ENCODE assay signal across 8 cellular contexts in genomic region chr5:66171349-66172344, GRCh38. TPM values are rescaled to one million over a fixed set of nuclear protein-coding genes. Genes with fewer than 3 reads are reported as not detected.
DNase-seq lines count a peak whose midpoint lies in the region; ATAC-seq, FAIRE-seq and TF ChIP-seq lines count a peak whose summit lies in the region.

No MANE protein-coding gene starts in this region.

- peaks cover 16 to 36% of the 10 kb centered on the region in 2 donors for H3K36me3 Mint-ChIP-seq in activated naive CD4-positive, alpha-beta T cell treated with anti-CD3 and anti-CD28 coated beads, Interleukin-2, amount 50 U/mL, for 72 hours

- TF ChIP-seq CTCF in A549 (IDR thresholded peaks at IDR 0.05) (peak; percentile 79), GM12864 (IDR thresholded peaks at IDR 0.05; ENCODE audit: low read depth, low read length, missing control alignments) (peak; percentile 26), heart right ventricle (IDR thresholded peaks at IDR 0.05) (peak; percentile 15 to 69 (median 60)), spleen (IDR thresholded peaks at IDR 0.05 in 8 of 11, conservative IDR thresholded peaks at IDR 0.05 in 3 of 11) (peak in 10 of 11 experiments; percentile 29 to 67 (median 55))

- CTCF ChIA-PET in A549 (lab: Yijun Ruan, JAX), result interaction anchor here (0.6 to 2.3 kb wide), 10 partner anchors 9 to 1163 kb away, joined by 3 to 9 read pairs (median 3); no protein-coding TSS in a partner anchor

- POLR2A ChIA-PET in A549 (lab: Yijun Ruan, JAX), result interaction anchor here (0.8 kb wide), 1 partner anchor 14 kb away, joined by 3 read pairs; no protein-coding TSS in a partner anchor

- H3K36me3 ChIP-seq in heart right ventricle, result peaks cover 0 to 97% (median 34%) of the 10 kb centered on the region in 9 donors
- peaks cover 4 to 99% (median 34%) of the 10 kb centered on the region in 6 donors for H3K36me3 ChIP-seq in spleen

- H3K27ac ChIP-seq in A549 (no peak overlapping the region), heart right ventricle (no peak overlapping the region), spleen (no peak overlapping the region)

- no peak for FAIRE-seq in A549 (lab: Jason Lieb, UNC)

- DNase-seq in A549 (ENCODE audit: low read depth in 1 of 2, low spot score in 1 of 2) (peak; percentile 36 to 50), GM12864 (ENCODE audit: low read depth) (peak; percentile 18), OCI-M1 (lab: John Stamatoyannopoulos, UW) (peak; percentile 67), heart right ventricle (peak in 1 of 2 donors; percentile 22), spleen (no peak), 8988T (no peak)
- peak in 1 of 2 donors; percentile 35 for DNase-seq in activated naive CD4-positive, alpha-beta T cell treated with anti-CD3 and anti-CD28 coated beads, Interleukin-2, amount 50 U/mL, for 72 hours (ENCODE audit: low spot score in 2 of 2)

- H3K9me3 ChIP-seq in A549 (no peaks in the 10 kb centered on the region), heart right ventricle (no peaks in the 10 kb centered on the region), spleen (no peaks in the 10 kb centered on the region)

- ATAC-seq in A549, result peak in 1 of 2 experiments; percentile 73; a peak in 3 of 6 replicates
- ATAC-seq in HG02970 (IDR thresholded peaks at IDR 0.05; ENCODE audit: low FRiP score, unreplicated experiment), result peak; percentile 74
- ATAC-seq in activated naive CD4-positive, alpha-beta T cell treated with anti-CD3 and anti-CD28 coated beads, Interleukin-2, amount 50 U/mL, for 72 hours, result peak; percentile 34 to 63
- peak in 1 of 8 donors; percentile 53 for ATAC-seq in heart right ventricle

- intact Hi-C loops in heart right ventricle (cut with DNase I) (loop anchor here in 4 of 10 donors (5.0 to 10.0 kb wide), 5 partner anchors 127 to 1033 kb away; no protein-coding TSS in a partner anchor), spleen (cut with DNase I; ENCODE audit: low total_unique reads) (no loop called here)

- H3K4me2 ChIP-seq in A549, result no peak overlapping the region

- no peaks in the 10 kb centered on the region for H3K9me3 Mint-ChIP-seq in activated naive CD4-positive, alpha-beta T cell treated with anti-CD3 and anti-CD28 coated beads, Interleukin-2, amount 50 U/mL, for 72 hours

- 50% methylated on average over 6 of the region's 6 CpGs for WGBS in A549 (ENCODE audit: missing lambda C conversion rate)
- WGBS in heart right ventricle, 2 donors, result 54 to 59% methylated on average over 6 of the region's 6 CpGs
- 61 to 64% (median 62%) methylated on average over 6 of the region's 6 CpGs for WGBS in spleen, 5 donors

- H3K4me3 ChIP-seq in A549, result no peak overlapping the region
- no peak overlapping the region for H3K4me3 ChIP-seq in GM12864 (ENCODE audit: low read depth, low read length)
- H3K4me3 ChIP-seq in heart right ventricle, result no peak overlapping the region
- no peak overlapping the region for H3K4me3 ChIP-seq in spleen

- H3K4me1 ChIP-seq in A549 (peaks cover 3% of the 10 kb centered on the region; the same call in 1 of the 3 replicates), heart right ventricle (peaks cover 0 to 13% (median 0%) of the 10 kb centered on the region in 9 donors), spleen (peaks cover 0 to 27% (median 6%) of the 10 kb centered on the region in 6 donors)

- H3K27me3 ChIP-seq in heart right ventricle (no peaks in the 10 kb centered on the region), spleen (replicated peaks in 1 of 7) (no peaks in the 10 kb centered on the region)

- TF ChIP-seq EP300 in A549 (IDR thresholded peaks at IDR 0.05), result no peak

- TF ChIP-seq POLR2A in A549 (IDR thresholded peaks at IDR 0.05; ENCODE audit: low read length) (no peak), spleen (IDR thresholded peaks at IDR 0.05) (no peak)

- peak; percentile 45 to 54; a peak in 4 of 5 replicates for TF ChIP-seq RAD21 in A549 (conservative IDR thresholded peaks at IDR 0.05 in 1 of 2, IDR thresholded peaks at IDR 0.05 in 1 of 2)

- H3K27ac Mint-ChIP-seq in activated naive CD4-positive, alpha-beta T cell treated with anti-CD3 and anti-CD28 coated beads, Interleukin-2, amount 50 U/mL, for 72 hours, result peak overlapping the region; percentile 66 to 93

TF ChIP-seq in A549, 52 proteins besides CTCF, POLR2A, EP300 and RAD21:
- no peak for TF ChIP-seq MAFK (IDR thresholded peaks at IDR 0.05; ENCODE audit: partially characterized antibody)
- peak; percentile 41; the same call in 1 of the 3 replicates for TF ChIP-seq SMC3 (IDR thresholded peaks at IDR 0.05)
TF ChIP-seq in A549: peak in this region for 1.

RNA-seq across cellular contexts. Expression of gene SREK1, which starts 27.5 kb away (rescaled TPM):
- polyA plus RNA-seq in A549 (2011; rRNA removed) (67.7 and 87.1 TPM in 2 replicates), A549 (2017; fragmentation: RNase III; extraction: RNeasy Plus Mini Kit Qiagen cat#74134 plus additional on column Dnase treatment) (45.7 to 48.4 TPM (median 47.6 TPM) in 3 replicates), heart right ventricle (10 to 100 TPM; 12.6 to 59.8 TPM), spleen (10 to 100 TPM; 19.2 to 36.5 (median 30.2) TPM)
- 14.0 and 14.7 TPM in 2 replicates for polyA plus RNA-seq in A549 (2012; cell fraction: cytosol; rRNA removed)
- polyA plus RNA-seq in A549 (2012; cell fraction: nucleus; rRNA removed), result 34.6 and 38.0 TPM in 2 replicates
- 80.1 and 93.5 TPM in 2 replicates for polyA minus RNA-seq in A549 (2011; rRNA and poly(A)+ RNA removed)
- 10 to 100 TPM; 76.2 to 80.3 TPM for total RNA-seq in activated naive CD4-positive, alpha-beta T cell treated with anti-CD3 and anti-CD28 coated beads, Interleukin-2, amount 50 U/mL, for 72 hours
- total RNA-seq in heart right ventricle (10 to 100 TPM; 23.4 to 33.6 (median 26.9) TPM), spleen (100 to 1,000 TPM in 4 of 7 donors, 10 to 100 TPM in 3; 77.6 to 170 (median 102) TPM)

Comparison
In these comparisons a context has a peak if more than half of its experiments do, and no peak if none do; other contexts are left out.
1. DNase-seq: peak in A549 (2 of 2), GM12864 (single experiment) and OCI-M1 (single experiment); none in spleen (single experiment) and 8988T (single experiment).
2. CTCF ChIP-seq: peak in every context shown above with its lines; median percentile 79 in A549; 60 in heart right ventricle; 55 in spleen; 26 in GM12864.